In genomic region chr5:131279209-131279608, GRCh38 we compare ENCODE assay signal across 11 cellular contexts. TPM values are rescaled to one million over a fixed set of nuclear protein-coding genes. Genes with fewer than 3 reads are reported as not detected.
DNase-seq lines count a peak whose midpoint lies in the region; ATAC-seq and TF ChIP-seq lines count a peak whose summit lies in the region.
"Had no signal": no experiment of that assay in that cellular context is flagged by ENCODE, and none has a peak within 500 bp of the region (broad histone marks: within the 10 kb centered on the region; RNA-seq: fewer than 3 reads in every experiment).

No MANE protein-coding gene starts in this region.

- DNase-seq in CD8-positive, alpha-beta memory T cell = no peak
- DNase-seq in chondrocyte (ENCODE audit: low spot score) = no peak
- DNase-seq in NCI-H446 (lab: John Stamatoyannopoulos, UW) = no peak
- no peak for DNase-seq in GM19240 (ENCODE audit: insufficient read length, low spot score)
- no peak for DNase-seq in hypothalamus (lab: John Stamatoyannopoulos, UW)
- DNase-seq in NCI-H510A (lab: John Stamatoyannopoulos, UW) = no peak
- DNase-seq: activated CD4-positive, alpha-beta T cell treated with anti-CD3 and anti-CD28 coated beads, Interleukin-2, amount 50 U/mL, for 4 hours; foreskin keratinocyte; NCI-H1092 treated with DMSO at 0.1 percent for 48 hours had no signal

- H3K9me3 Mint-ChIP-seq in CD8-positive, alpha-beta memory T cell = peaks cover 0 to 7% (median 6%) of the 10 kb centered on the region in 5 donors
- H3K9me3 Mint-ChIP-seq in chondrocyte (ENCODE audit: low read depth) = no peaks in the 10 kb centered on the region

- H3K4me3 Mint-ChIP-seq in CD8-positive, alpha-beta memory T cell = peak overlapping the region; percentile 68 to 88 (median 81)
- no peak overlapping the region for H3K4me3 Mint-ChIP-seq in chondrocyte (ENCODE audit: unreplicated experiment)

- peak; percentile 25 for ATAC-seq in GM19395 (IDR thresholded peaks at IDR 0.05; ENCODE audit: unreplicated experiment)
- ATAC-seq in HG03442 (IDR thresholded peaks at IDR 0.05; ENCODE audit: unreplicated experiment) = peak; percentile 21
- ATAC-seq: foreskin keratinocyte had no signal

- peaks cover 1 to 48% (median 4%) of the 10 kb centered on the region in 3 donors for H3K36me3 Mint-ChIP-seq in CD8-positive, alpha-beta memory T cell
- H3K36me3 Mint-ChIP-seq in chondrocyte (ENCODE audit: low read depth) = no peaks in the 10 kb centered on the region

- POLR2A ChIA-PET in CD8-positive, alpha-beta memory T cell (lab: Charles Lee) = no interaction called here

- peak overlapping the region; percentile 43 to 96 (median 84) for H3K27ac Mint-ChIP-seq in CD8-positive, alpha-beta memory T cell
- H3K27ac Mint-ChIP-seq in chondrocyte (ENCODE audit: unreplicated experiment) = peak overlapping the region; percentile 63

- peaks cover 86% of the 10 kb centered on the region for H3K4me1 ChIP-seq in CD8-positive, alpha-beta memory T cell (ENCODE audit: insufficient read depth, low read length)

- peak overlapping the region; percentile 36 for H3K4me3 ChIP-seq in CD8-positive, alpha-beta memory T cell (ENCODE audit: low read length)

- H3K4me1 Mint-ChIP-seq in CD8-positive, alpha-beta memory T cell = peaks cover 78 to 95% (median 88%) of the 10 kb centered on the region in 3 donors
- H3K4me1 Mint-ChIP-seq in chondrocyte (ENCODE audit: low read depth) = peaks cover 32% of the 10 kb centered on the region

- no peak for TF ChIP-seq CTCF in chondrocyte (IDR thresholded peaks at IDR 0.05)

- peaks cover 0 to 23% of the 10 kb centered on the region in 2 donors for H3K27me3 Mint-ChIP-seq in CD8-positive, alpha-beta memory T cell
- no peaks in the 10 kb centered on the region for H3K27me3 Mint-ChIP-seq in chondrocyte (ENCODE audit: low read depth)

- no peak overlapping the region for H3K27ac ChIP-seq in CD8-positive, alpha-beta memory T cell (ENCODE audit: low read depth, low read length)
- H3K27ac ChIP-seq: foreskin keratinocyte had no signal

- no peaks in the 10 kb centered on the region for H3K36me3 ChIP-seq in CD8-positive, alpha-beta memory T cell (ENCODE audit: insufficient read depth, low read length)

- no peaks in the 10 kb centered on the region for H3K9me3 ChIP-seq in CD8-positive, alpha-beta memory T cell (ENCODE audit: low read length)

- H3K27me3 ChIP-seq in CD8-positive, alpha-beta memory T cell (ENCODE audit: insufficient read depth, low read length, poor library complexity, severe bottlenecking) = no peaks in the 10 kb centered on the region
- H3K27me3 ChIP-seq: foreskin keratinocyte had no signal

- CTCF ChIA-PET in CD8-positive, alpha-beta memory T cell (lab: Charles Lee) = interaction anchor here (1.3 to 8.8 kb wide), 4 partner anchors 9 to 104 kb away, joined by 3 to 73 read pairs (median 3); partner anchors contain the start of gene CDC42SE2

RNA-seq across cellular contexts. Expression of gene CDC42SE2, which starts 15.4 kb away (rescaled TPM):
- total RNA-seq in CD8-positive, alpha-beta memory T cell = 100 to 1,000 TPM; 125 to 131 TPM
- polyA plus RNA-seq in CD8-positive, alpha-beta memory T cell = 460 TPM
- 21.1 to 23.7 TPM (median 22.0 TPM) in 3 replicates for total RNA-seq in chondrocyte
